8 cellular contexts compared by ENCODE assay signal in genomic region chr17:28727727-28728363, GRCh38. TPM values are rescaled to one million over a fixed set of nuclear protein-coding genes. Genes with fewer than 3 reads are reported as not detected.
A peak's percentile ranks its signal among the peaks of the same experiment; 100 is the strongest.
DNase-seq lines count a peak whose midpoint lies in the region; ATAC-seq and TF ChIP-seq lines count a peak whose summit lies in the region.

No MANE protein-coding gene starts in this region.

- H3K23ac ChIP-seq in neuronal stem cell (ENCODE audit: low read depth, low read length, poor library complexity), result peak overlapping the region; percentile 87

- peaks cover 54 to 63% (median 59%) of the 10 kb centered on the region in 10 experiments for H3K4me1 ChIP-seq in BLaER1 treated with 17β-estradiol and CSF1 and Interleukin-3, amounts not matched to agents 10 nM and 100 nM
- H3K4me1 ChIP-seq in neuronal stem cell (ENCODE audit: control insufficient read depth in 2 of 2, insufficient read depth in 1 of 2, low read depth in 1 of 2, low read length in 2 of 2), result peaks cover 12 to 18% of the 10 kb centered on the region in 2 donors
- H3K4me1 ChIP-seq in tibial nerve, result peaks cover 0 to 51% (median 20%) of the 10 kb centered on the region in 4 donors

- H2BK12ac ChIP-seq in neuronal stem cell (ENCODE audit: low read length), result no peak overlapping the region

- H2AFZ ChIP-seq in neuronal stem cell (ENCODE audit: low read length), result peak overlapping the region; percentile 94

- no peak overlapping the region for H2BK120ac ChIP-seq in neuronal stem cell (ENCODE audit: low read depth, low read length)

- no peak overlapping the region for H4K8ac ChIP-seq in neuronal stem cell (ENCODE audit: low read depth, low read length)

- peak overlapping the region; percentile 65 for H2BK15ac ChIP-seq in neuronal stem cell (ENCODE audit: low read length)

- no peak for TF ChIP-seq EP300 in tibial nerve (IDR thresholded peaks at IDR 0.05)

- H2BK5ac ChIP-seq in neuronal stem cell (ENCODE audit: low read length), result peak overlapping the region; percentile 79

- H3K9me3 ChIP-seq in BLaER1 treated with 17β-estradiol and CSF1 and Interleukin-3, amounts not matched to agents 10 nM and 100 nM (replicated peaks in 1 of 11), result no peaks in the 10 kb centered on the region
- H3K9me3 ChIP-seq in neuronal stem cell (replicated peaks in 1 of 2; ENCODE audit: control insufficient read depth in 2 of 2, insufficient read depth in 1 of 2, low read depth in 1 of 2, low read length in 2 of 2), result peaks cover 0 to 1% of the 10 kb centered on the region in 2 donors
- H3K9me3 ChIP-seq in tibial nerve, result no peaks in the 10 kb centered on the region

- no peak overlapping the region for H2AK5ac ChIP-seq in neuronal stem cell (ENCODE audit: low read depth, low read length)

- H3K36me3 ChIP-seq in BLaER1 treated with 17β-estradiol and CSF1 and Interleukin-3, amounts not matched to agents 10 nM and 100 nM, result peaks cover 19 to 23% (median 21%) of the 10 kb centered on the region in 11 experiments
- H3K36me3 ChIP-seq in neuronal stem cell (replicated peaks in 1 of 2; ENCODE audit: control insufficient read depth in 2 of 2, insufficient read depth in 2 of 2, low read length in 2 of 2) (peaks cover 17 to 26% of the 10 kb centered on the region in 2 donors), tibial nerve (peaks cover 0 to 20% (median 14%) of the 10 kb centered on the region in 3 donors)

- H3K27me3 ChIP-seq in BLaER1 treated with 17β-estradiol and CSF1 and Interleukin-3, amounts not matched to agents 10 nM and 100 nM, result no peaks in the 10 kb centered on the region
- no peaks in the 10 kb centered on the region for H3K27me3 ChIP-seq in neuronal stem cell (ENCODE audit: control insufficient read depth in 3 of 3, insufficient read depth in 3 of 3, low read depth in 1 of 3, low read length in 3 of 3)
- no peaks in the 10 kb centered on the region for H3K27me3 ChIP-seq in tibial nerve

- H3K18ac ChIP-seq in neuronal stem cell (ENCODE audit: low read length), result peak overlapping the region; percentile 74

- peak overlapping the region; percentile 49 to 93 (median 83); a peak in 20 of 22 replicates for H3K27ac ChIP-seq in BLaER1 treated with 17β-estradiol and CSF1 and Interleukin-3, amounts not matched to agents 10 nM and 100 nM
- H3K27ac ChIP-seq in neuronal stem cell (replicated peaks; ENCODE audit: low read length), result peak overlapping the region; percentile 94
- H3K27ac ChIP-seq in tibial nerve, result peak overlapping the region; percentile 91 to 100 (median 96)

- peak overlapping the region; percentile 63 to 87 (median 78) for H3K4me3 ChIP-seq in BLaER1 treated with 17β-estradiol and CSF1 and Interleukin-3, amounts not matched to agents 10 nM and 100 nM
- H3K4me3 ChIP-seq in neuronal stem cell (ENCODE audit: low read length in 2 of 2) (peak overlapping the region; percentile 61 to 85), tibial nerve (peak overlapping the region; percentile 41 to 85 (median 68))

- peak in 1 of 5 experiments; percentile 13 for TF ChIP-seq CTCF in tibial nerve (IDR thresholded peaks at IDR 0.05)

- DNase-seq in NCI-H82 treated with DMSO at 0.1 percent for 48 hours (lab: John Stamatoyannopoulos, UW; ENCODE audit: unreplicated experiment), result peak; percentile 65
- DNase-seq in activated CD8-positive, alpha-beta memory T cell treated with anti-CD3 and anti-CD28 coated beads, Interleukin-2, amount 50 U/mL, for 48 hours, result peak; percentile 91
- DNase-seq in neuronal stem cell (ENCODE audit: low spot score), result peak; percentile 75
- no peak for DNase-seq in tibial nerve (ENCODE audit: low spot score in 2 of 2)

- H3K9ac ChIP-seq in BLaER1 treated with 17β-estradiol and CSF1 and Interleukin-3, amounts not matched to agents 10 nM and 100 nM, result peak overlapping the region; percentile 72 to 99 (median 93)
- peak overlapping the region; percentile 92 for H3K9ac ChIP-seq in neuronal stem cell (ENCODE audit: low read depth, low read length, poor library complexity)

- TF ChIP-seq POLR2A in tibial nerve (IDR thresholded peaks at IDR 0.05), result no peak

- no peak overlapping the region for H3K14ac ChIP-seq in neuronal stem cell (ENCODE audit: low read length)

- WGBS in neuronal stem cell (ENCODE audit: extremely low coverage in 2 of 2, insufficient read length in 2 of 2, insufficient replicate concordance in 1 of 2), 2 donors, result no CpG with 5 or more reads among the region's 37 CpGs
- WGBS in tibial nerve, 2 donors, result 2 to 3% methylated on average over 36 to 37 of the region's 37 CpGs

- peaks cover 2% of the 10 kb centered on the region for H3K79me1 ChIP-seq in neuronal stem cell (ENCODE audit: low read depth, low read length)

- H3K4ac ChIP-seq in neuronal stem cell (ENCODE audit: low read length), result peak overlapping the region; percentile 20

- peak overlapping the region; percentile 85 to 100 (median 100) for H3K4me2 ChIP-seq in BLaER1 treated with 17β-estradiol and CSF1 and Interleukin-3, amounts not matched to agents 10 nM and 100 nM
- H3K4me2 ChIP-seq in neuronal stem cell (ENCODE audit: insufficient read depth, low read length, poor library complexity, severe bottlenecking), result peak overlapping the region; percentile 100

- no peak overlapping the region for H4K91ac ChIP-seq in neuronal stem cell (ENCODE audit: low read depth, low read length, poor library complexity)

- H4K20me1 ChIP-seq in BLaER1 treated with 17β-estradiol and CSF1 and Interleukin-3, amounts not matched to agents 10 nM and 100 nM, result peaks cover 22 to 31% (median 30%) of the 10 kb centered on the region in 11 experiments; a peak in 21 of 22 replicates

- ATAC-seq in GM19023 (IDR thresholded peaks at IDR 0.05; ENCODE audit: unreplicated experiment) (peak; percentile 32), HG03196 (IDR thresholded peaks at IDR 0.05; ENCODE audit: unreplicated experiment) (peak; percentile 39), esophagus mucosa (peak; percentile 55)

RNA-seq across cellular contexts. Expression of gene NEK8, which starts 0.7 kb away (rescaled TPM):
- 3.9 TPM for total RNA-seq in esophagus mucosa
- polyA plus RNA-seq in neuronal stem cell (2013, experiment 1 of 2), result 4.5 TPM
- polyA plus RNA-seq in neuronal stem cell (2013, experiment 2 of 2), result 4.3 TPM
- 1 to 10 TPM; 2.8 to 6.0 (median 3.5) TPM for total RNA-seq in tibial nerve

RNA-seq across cellular contexts. Expression of gene TLCD1, which starts 1.8 kb away (rescaled TPM):
- total RNA-seq in esophagus mucosa, result 14.7 TPM
- polyA plus RNA-seq in neuronal stem cell (2013, experiment 1 of 2), result 9.1 TPM
- 8.3 TPM for polyA plus RNA-seq in neuronal stem cell (2013, experiment 2 of 2)
- 1 to 10 TPM in 1 of 4 donors, under 1 TPM in 1, not detected in 2; 0.44 to 1.2 TPM for total RNA-seq in tibial nerve

RNA-seq across cellular contexts. Expression of gene RPL23A, which starts 8.1 kb away (rescaled TPM):
- total RNA-seq in esophagus mucosa (1,336 TPM), tibial nerve (100 to 1,000 TPM; 431 to 573 (median 517) TPM)
- polyA plus RNA-seq in neuronal stem cell (2013, experiment 1 of 2), result 3,397 TPM
- 3,279 TPM for polyA plus RNA-seq in neuronal stem cell (2013, experiment 2 of 2)

RNA-seq across cellular contexts. Expression of gene RAB34, which starts 10.2 kb away (rescaled TPM):
- total RNA-seq in esophagus mucosa, result 34.2 TPM
- polyA plus RNA-seq in neuronal stem cell (2013, experiment 1 of 2), result 76.6 TPM
- polyA plus RNA-seq in neuronal stem cell (2013, experiment 2 of 2), result 73.6 TPM
- total RNA-seq in tibial nerve, result 100 to 1,000 TPM; 189 to 298 (median 196) TPM

RNA-seq across cellular contexts. Expression of gene TRAF4, which starts 16.0 kb away (rescaled TPM):
- 41.6 TPM for total RNA-seq in esophagus mucosa
- polyA plus RNA-seq in neuronal stem cell (2013, experiment 1 of 2), result 107 TPM
- polyA plus RNA-seq in neuronal stem cell (2013, experiment 2 of 2), result 106 TPM
- total RNA-seq in tibial nerve, result 10 to 100 TPM; 18.4 to 42.8 (median 30.0) TPM

Comparison
In these comparisons a context has a peak if more than half of its experiments do, and no peak if none do; other contexts are left out.
1. DNase-seq: peak in NCI-H82 treated with DMSO at 0.1 percent for 48 hours (single experiment), activated CD8-positive, alpha-beta memory T cell treated with anti-CD3 and anti-CD28 coated beads, Interleukin-2, amount 50 U/mL, for 48 hours (single experiment) and neuronal stem cell (single experiment); none in tibial nerve (0 of 2).
2. Peak in every context shown above with its lines, with median percentiles within 50 percentile points of each other: H3K27ac ChIP-seq, H3K4me3 ChIP-seq and ATAC-seq.